ENCODE assay signal across 33 cellular contexts in genomic region chr7:99238558-99239341, GRCh38. TPM values are rescaled to one million over a fixed set of nuclear protein-coding genes. Genes with fewer than 3 reads are reported as not detected.
DNase-seq lines count a peak whose midpoint lies in the region; ATAC-seq, FAIRE-seq and TF ChIP-seq lines count a peak whose summit lies in the region.
"Had no signal": no experiment of that assay in that cellular context is flagged by ENCODE, and none has a peak within 500 bp of the region (broad histone marks: within the 10 kb centered on the region; RNA-seq: fewer than 3 reads in every experiment).

No MANE protein-coding gene starts in this region.

- TF ChIP-seq CTCF in HepG2 (CRISPR knock-in tag; IDR thresholded peaks at IDR 0.05), result peak; percentile 51
- TF ChIP-seq CTCF in right lobe of liver (IDR thresholded peaks at IDR 0.05), result no peak
- TF ChIP-seq CTCF in K562 (IDR thresholded peaks at IDR 0.05 in 2 of 3, conservative IDR thresholded peaks at IDR 0.05 in 1 of 3; ENCODE audit: insufficient read depth in 2 of 3, low read depth in 1 of 3, low read length in 3 of 3), result peak in 1 of 3 experiments; percentile 13; a peak in 1 of 6 replicates
- TF ChIP-seq CTCF in H1 (IDR thresholded peaks at IDR 0.05; ENCODE audit: control extremely low read depth in 1 of 3, insufficient read depth in 1 of 3, low read depth in 1 of 3, low read length in 3 of 3), result no peak
- TF ChIP-seq CTCF in kidney (IDR thresholded peaks at IDR 0.05; ENCODE audit: borderline replicate concordance, extremely low read depth, insufficient read depth), result no peak

- CTCF ChIA-PET in HepG2 (lab: Yijun Ruan, JAX; ENCODE audit: low intra/inter-chr PET ratio, low total read pairs) (no interaction called here), K562 (lab: Yijun Ruan, JAX; ENCODE audit: low intra/inter-chr PET ratio) (no interaction called here), H1 (lab: Charles Lee; ENCODE audit: partially characterized antibody) (interaction anchor here (0.8 to 1.1 kb wide), 3 partner anchors 32 to 203 kb away, joined by 3 to 4 read pairs (median 3); no protein-coding TSS in a partner anchor)

- H3K36me3 ChIP-seq in HepG2 (replicated peaks in 1 of 2; ENCODE audit: control insufficient read depth in 1 of 2, insufficient read depth in 2 of 2, low read length in 2 of 2), result no peaks in the 10 kb centered on the region
- H3K36me3 ChIP-seq in right lobe of liver, result no peaks in the 10 kb centered on the region
- no peaks in the 10 kb centered on the region for H3K36me3 ChIP-seq in K562 (ENCODE audit: control insufficient read depth, insufficient read depth, low read length)
- no peaks in the 10 kb centered on the region for H3K36me3 ChIP-seq in H1 (ENCODE audit: control insufficient read depth in 2 of 4, insufficient read depth in 4 of 4, low read length in 3 of 4)
- H3K36me3 ChIP-seq in kidney (ENCODE audit: control insufficient read depth in 1 of 2, insufficient read depth in 2 of 2, low read length in 2 of 2), result no peaks in the 10 kb centered on the region
- H3K36me3 ChIP-seq: BE2C, BLaER1 had no signal

- ATAC-seq in HepG2 (peak; percentile 59), right lobe of liver (no peak), K562 (no peak), HG03457 (IDR thresholded peaks at IDR 0.05; ENCODE audit: unreplicated experiment) (no peak)
- ATAC-seq: GM12878 had no signal

- no peak for TF ChIP-seq EP300 in HepG2 (IDR thresholded peaks at IDR 0.05; ENCODE audit: low read depth in 2 of 2, low read length in 2 of 2)
- no peak for TF ChIP-seq EP300 in HepG2 (CRISPR knock-in tag; IDR thresholded peaks at IDR 0.05; ENCODE audit: borderline replicate concordance)
- no peak for TF ChIP-seq EP300 in K562 (IDR thresholded peaks at IDR 0.05; ENCODE audit: low read length)
- TF ChIP-seq EP300 in H1 (IDR thresholded peaks at IDR 0.05; ENCODE audit: borderline replicate concordance in 1 of 2, low read depth in 2 of 2, low read length in 2 of 2), result no peak

- no peak for TF ChIP-seq POLR2A in HepG2 (IDR thresholded peaks at IDR 0.05; ENCODE audit: insufficient read depth in 1 of 2, low read depth in 2 of 2, low read length in 2 of 2)
- no peak for TF ChIP-seq POLR2A in right lobe of liver (IDR thresholded peaks at IDR 0.05)
- no peak for TF ChIP-seq POLR2A in K562 (conservative IDR thresholded peaks at IDR 0.05)
- TF ChIP-seq POLR2A in H1 (IDR thresholded peaks at IDR 0.05; ENCODE audit: control extremely low read depth in 1 of 2, low read depth in 2 of 2, low read length in 2 of 2), result no peak

- FAIRE-seq in HepG2 (lab: Jason Lieb, UNC) (no peak), K562 (lab: Jason Lieb, UNC) (no peak), H1 (lab: Jason Lieb, UNC) (no peak), kidney (lab: Jason Lieb, UNC) (no peak)
- FAIRE-seq: GM12878, GM12892, GM18507 had no signal

- no peak overlapping the region for H2AK5ac ChIP-seq in H1 (ENCODE audit: low read depth, low read length)

- no peak overlapping the region for H2AFZ ChIP-seq in HepG2 (ENCODE audit: low read length)
- H2AFZ ChIP-seq in K562 (ENCODE audit: low read depth, low read length), result no peak overlapping the region
- H2AFZ ChIP-seq in H1 (ENCODE audit: low read length), result no peak overlapping the region

- no peak overlapping the region for H3K14ac ChIP-seq in H1 (ENCODE audit: insufficient read length)

- no peak overlapping the region for H2BK15ac ChIP-seq in H1 (ENCODE audit: low read length)

- H3K9me3 ChIP-seq in HepG2 (ENCODE audit: low read length), result no peaks in the 10 kb centered on the region
- H3K9me3 ChIP-seq in right lobe of liver, result no peaks in the 10 kb centered on the region
- H3K9me3 ChIP-seq in K562 (replicated peaks; ENCODE audit: control insufficient read depth, insufficient read depth, low read depth, low read length), result no peaks in the 10 kb centered on the region
- H3K9me3 ChIP-seq in H1 (ENCODE audit: insufficient read depth in 2 of 2, low read depth in 1 of 2, low read length in 1 of 2), result peaks cover 5 to 6% of the 10 kb centered on the region in 2 experiments; a peak in 2 of 4 replicates
- H3K9me3 ChIP-seq in kidney (ENCODE audit: control insufficient read depth in 1 of 2, low read length in 2 of 2), result peaks cover 0 to 3% of the 10 kb centered on the region in 2 donors
- H3K9me3 ChIP-seq: BE2C had no signal

- H2BK20ac ChIP-seq in H1 (ENCODE audit: low read length), result no peak overlapping the region

- DNase-seq in HepG2 (ENCODE audit: low spot score) (no peak), right lobe of liver (no peak), K562 (ENCODE audit: extremely low read depth in 1 of 4, low spot score in 3 of 4) (no peak), H1 (ENCODE audit: low read depth in 1 of 2, low spot score in 2 of 2) (no peak), kidney (peak; percentile 40), NCI-H510A (lab: John Stamatoyannopoulos, UW) (no peak)
- DNase-seq in stimulated activated CD4-positive, alpha-beta T cell treated with anti-CD3 and anti-CD28 coated beads, Interleukin-1b, Interleukin-23, amount 100 ng/mL, for 48 hours, result no peak
- DNase-seq: ACHN; BE2C; C1 segment of cervical spinal cord; CD4-positive, alpha-beta memory T cell; CD4-positive, CD25-positive, alpha-beta regulatory T cell; CD8-positive, alpha-beta memory T cell; COR-L47; DMS 273 treated with DMSO at 0.1 percent for 48 hours; DMS153; DMS53; DMS79; DND-41; EL; GDM1 had no signal

- peaks cover 9% of the 10 kb centered on the region for H3K4me1 ChIP-seq in HepG2 (ENCODE audit: insufficient read depth, low read length)
- no peaks in the 10 kb centered on the region for H3K4me1 ChIP-seq in right lobe of liver
- H3K4me1 ChIP-seq in K562 (replicated peaks in 1 of 2; ENCODE audit: control insufficient read depth in 2 of 2, insufficient read depth in 2 of 2, low read length in 2 of 2), result no peaks in the 10 kb centered on the region; a peak in 2 of 5 replicates
- H3K4me1 ChIP-seq in H1 (replicated peaks in 1 of 4; ENCODE audit: control insufficient read depth in 3 of 4, insufficient read depth in 4 of 4, low read length in 3 of 4), result no peaks in the 10 kb centered on the region
- no peaks in the 10 kb centered on the region for H3K4me1 ChIP-seq in kidney (ENCODE audit: control insufficient read depth in 1 of 2, insufficient read depth in 1 of 2, low read depth in 1 of 2, low read length in 2 of 2)
- H3K4me1 ChIP-seq: BE2C had no signal

- TF ChIP-seq RAD21 in HepG2 (CRISPR knock-in tag; IDR thresholded peaks at IDR 0.05), result no peak
- no peak for TF ChIP-seq RAD21 in K562 (CRISPR knock-in tag; conservative IDR thresholded peaks at IDR 0.05 in 1 of 2, IDR thresholded peaks at IDR 0.05 in 1 of 2)
- TF ChIP-seq RAD21 in H1 (IDR thresholded peaks at IDR 0.05 in 1 of 2, conservative IDR thresholded peaks at IDR 0.05 in 1 of 2; ENCODE audit: low read depth in 2 of 2, low read length in 2 of 2), result no peak

- no TSS peak for BruUV-seq in HepG2 (replicated peaks; lab: Mats Ljungman, UMichigan)
- BruUV-seq in K562 (replicated peaks; lab: Mats Ljungman, UMichigan), result no TSS peak

- no peak overlapping the region for H3K56ac ChIP-seq in H1 (replicated peaks; ENCODE audit: insufficient read length, low read depth, low read length)

- H3K27ac ChIP-seq in HepG2 (ENCODE audit: extremely low read length, insufficient read depth, low read length) (no peak overlapping the region), right lobe of liver (no peak overlapping the region), K562 (ENCODE audit: extremely low read depth, low read depth, low read length) (no peak overlapping the region), H1 (ENCODE audit: low read depth, low read length) (no peak overlapping the region), kidney (ENCODE audit: low read depth in 2 of 2, low read length in 2 of 2) (no peak overlapping the region)
- H3K27ac ChIP-seq: 22Rv1, BLaER1 had no signal

- H4K91ac ChIP-seq in H1 (replicated peaks; ENCODE audit: insufficient read length, low read length), result no peak overlapping the region

- H3K79me1 ChIP-seq in H1 (ENCODE audit: low read depth, low read length), result no peaks in the 10 kb centered on the region

- no peak overlapping the region for H2BK12ac ChIP-seq in H1 (ENCODE audit: low read depth, low read length)

- no peak overlapping the region for H3K4ac ChIP-seq in H1 (replicated peaks; ENCODE audit: insufficient read length, low read depth, low read length)

- H3K4me2 ChIP-seq in HepG2 (ENCODE audit: low read depth, low read length), result no peak overlapping the region
- H3K4me2 ChIP-seq in K562 (ENCODE audit: insufficient read depth, low read length), result no peak overlapping the region
- no peak overlapping the region for H3K4me2 ChIP-seq in H1 (ENCODE audit: insufficient read depth in 1 of 2, low read depth in 2 of 2, low read length in 2 of 2)
- H3K4me2 ChIP-seq: BLaER1 had no signal

- intact Hi-C loops in HepG2 (cut with micrococcal nuclease; ENCODE audit: unreplicated experiment) (no loop called here), right lobe of liver (cut with DNase I) (no loop called here), K562 (cut with micrococcal nuclease) (no loop called here), kidney (cut with DNase I) (no loop called here)

- peaks cover 0 to 11% of the 10 kb centered on the region in 2 experiments; a peak in 1 of 5 replicates for H3K27me3 ChIP-seq in HepG2 (ENCODE audit: control insufficient read depth in 1 of 2, insufficient read depth in 2 of 2, low read length in 2 of 2)
- no peaks in the 10 kb centered on the region for H3K27me3 ChIP-seq in right lobe of liver
- peaks cover 13 to 35% of the 10 kb centered on the region in 2 experiments; a peak in 4 of 5 replicates for H3K27me3 ChIP-seq in K562 (ENCODE audit: control insufficient read depth in 2 of 2, insufficient read depth in 2 of 2, low read length in 2 of 2)
- H3K27me3 ChIP-seq in H1 (replicated peaks in 1 of 4; ENCODE audit: control insufficient read depth in 3 of 4, extremely low read depth in 1 of 4, insufficient read depth in 3 of 4, low read length in 3 of 4), result no peaks in the 10 kb centered on the region
- H3K27me3 ChIP-seq: BE2C, BLaER1 had no signal

- no peak overlapping the region for H2BK120ac ChIP-seq in H1 (replicated peaks; ENCODE audit: low read depth, low read length)

- no peaks in the 10 kb centered on the region for H4K20me1 ChIP-seq in HepG2 (ENCODE audit: insufficient read depth, low read length)
- no peaks in the 10 kb centered on the region for H4K20me1 ChIP-seq in K562 (replicated peaks; ENCODE audit: control insufficient read depth, insufficient read depth, low read length)
- H4K20me1 ChIP-seq in H1 (replicated peaks in 1 of 2; ENCODE audit: control insufficient read depth in 1 of 2, insufficient read depth in 2 of 2, low read length in 2 of 2), result peaks cover 0 to 2% of the 10 kb centered on the region in 2 experiments
- H4K20me1 ChIP-seq: BLaER1 had no signal

- no peak overlapping the region for H3K18ac ChIP-seq in H1 (ENCODE audit: extremely low read depth, low read length)

- in situ Hi-C loops in HepG2 (cut with HindIII; ENCODE audit: extremely low pct_ligation_motif_present, low pct_unique_long_range_greater_than_20kb), result no loop called here
- in situ Hi-C loops in K562 (cut with MboI), result no loop called here

- 27% methylated on average over 10 of the region's 15 CpGs for WGBS in HepG2 (ENCODE audit: low lambda C conversion rate)
- WGBS in right lobe of liver (ENCODE audit: insufficient coverage, low coverage, low lambda C conversion rate, missing lambda C conversion rate), result 66% methylated on average over 7 of the region's 15 CpGs
- WGBS in K562 (ENCODE audit: insufficient coverage, low coverage, missing lambda C conversion rate), result 3% methylated on average over 15 of the region's 15 CpGs
- WGBS in H1 (ENCODE audit: extremely low coverage in 1 of 2, insufficient coverage in 1 of 2, insufficient read length in 1 of 2, insufficient replicate concordance in 2 of 2, low coverage in 1 of 2, low lambda C conversion rate in 2 of 2, missing lambda C conversion rate in 1 of 2), 2 experiments, result 81% methylated on average over 15 of the region's 15 CpGs; no CpG with 5 or more reads in 1 of the 2 experiments

- H4K5ac ChIP-seq in H1 (ENCODE audit: insufficient read length, low read depth, low read length), result no peak overlapping the region

- H3K9ac ChIP-seq in HepG2 (ENCODE audit: insufficient read depth, low read depth, low read length) (no peak overlapping the region), K562 (ENCODE audit: insufficient read depth in 1 of 2, low read depth in 2 of 2, low read length in 2 of 2) (no peak overlapping the region), H1 (replicated peaks in 1 of 4; ENCODE audit: extremely low read depth in 1 of 4, low read depth in 3 of 4, low read length in 3 of 4) (no peak overlapping the region), kidney (ENCODE audit: low read length in 2 of 2) (no peak overlapping the region)
- H3K9ac ChIP-seq: BLaER1 had no signal

- POLR2A ChIA-PET in HepG2 (lab: Yijun Ruan, JAX) (no interaction called here), K562 (lab: Yijun Ruan, JAX) (interaction anchor here (0.7 kb wide), 1 partner anchor 567 kb away, joined by 3 read pairs; no protein-coding TSS in a partner anchor), H1 (lab: Charles Lee; ENCODE audit: partially characterized antibody) (interaction anchor here (0.6 to 1.2 kb wide), 3 partner anchors 10 to 87 kb away, joined by 3 read pairs; partner anchors contain the start of gene ARPC1A)

- H3K79me2 ChIP-seq in HepG2 (ENCODE audit: insufficient read depth, low read length) (no peaks in the 10 kb centered on the region), K562 (ENCODE audit: control insufficient read depth, insufficient read depth, low read length) (no peaks in the 10 kb centered on the region), H1 (ENCODE audit: control insufficient read depth in 1 of 2, insufficient read depth in 2 of 2, low read length in 2 of 2) (no peaks in the 10 kb centered on the region)

- H3K4me3 ChIP-seq in HepG2 (replicated peaks in 1 of 3; ENCODE audit: insufficient read depth in 1 of 3, low read depth in 2 of 3, low read length in 3 of 3) (no peak overlapping the region), right lobe of liver (no peak overlapping the region), K562 (no peak overlapping the region), H1 (ENCODE audit: extremely low read depth in 1 of 4, insufficient read depth in 2 of 4, low read depth in 3 of 4, low read length in 4 of 4) (no peak overlapping the region), kidney (ENCODE audit: low read length in 2 of 2) (no peak overlapping the region)
- H3K4me3 ChIP-seq: BLaER1, GM12878 had no signal

- no peaks in the 10 kb centered on the region for H3K9me1 ChIP-seq in K562 (ENCODE audit: control insufficient read depth, insufficient read depth, low read length)

- H3K23ac ChIP-seq in H1 (ENCODE audit: insufficient read length), result no peak overlapping the region

- H2BK5ac ChIP-seq in H1 (ENCODE audit: low read depth, low read length), result no peak overlapping the region

- H3K23me2 ChIP-seq in H1 (ENCODE audit: low read depth, low read length), result peaks cover 3% of the 10 kb centered on the region; the same call in 1 of the 2 replicates

- H4K8ac ChIP-seq in H1 (ENCODE audit: extremely low read depth, insufficient read depth, low read length), result peak overlapping the region; percentile 40; the same call in 1 of the 2 replicates

RNA-seq across cellular contexts. Expression of gene KPNA7, which starts 30.8 kb away (rescaled TPM):
- total RNA-seq in HepG2 (2016; rRNA removed; fragmentation: Illumina TruSeq; extraction: Trizol) (0.09 TPM in 1 of 2 replicates, not detected in the other), right lobe of liver (under 1 TPM in 4 of 6 experiments, not detected in 2; 0.18 to 0.44 (median 0.35) TPM), K562 (2014; rRNA removed) (not detected in 2 replicates), K562 (2014; rRNA removed; fragmentation: Illumina TruSeq; extraction: Trizol) (not detected in 2 replicates), K562 (2015; rRNA removed; fragmentation: Illumina TruSeq; extraction: Trizol) (not detected in 2 replicates), K562 (2021) (not detected in 2 replicates), kidney (not detected)
- not detected in 2 replicates for total RNA-seq in HepG2 (2016; cell fraction: cytosol; rRNA removed; fragmentation: Illumina TruSeq; extraction: Trizol; ENCODE audit: low read depth)
- total RNA-seq in HepG2 (2016; cell fraction: insoluble cytoplasmic fraction; rRNA removed; fragmentation: Illumina TruSeq; extraction: Trizol), result 0.15 TPM in 1 of 2 replicates, not detected in the other
- total RNA-seq in HepG2 (2016; cell fraction: membrane; rRNA removed; fragmentation: Illumina TruSeq; extraction: Trizol), result 0.12 TPM in 1 of 2 replicates, not detected in the other
- not detected in 2 replicates for total RNA-seq in HepG2 (2016; cell fraction: nucleus; rRNA removed; fragmentation: Illumina TruSeq; extraction: Trizol)
- polyA plus RNA-seq in HepG2 (2011; rRNA removed) (0.36 and 0.55 TPM in 2 replicates), K562 (2011; rRNA removed) (not detected in 2 replicates), K562 (2014; fragmentation: Illumina TruSeq; extraction: Trizol) (not detected in 2 replicates), K562 (2014; fragmentation: Nextera tagmentation; extraction: Ambion mirVana) (not detected), K562 (2014; rRNA removed) (not detected in 2 replicates), H1 (2011; rRNA removed) (not detected in 2 replicates), kidney (ENCODE audit: insufficient read depth, low read depth, low replicate concordance) (not detected)
- polyA plus RNA-seq in HepG2 (2011; cell fraction: cytosol; rRNA removed), result 0.25 and 0.40 TPM in 2 replicates
- polyA plus RNA-seq in HepG2 (2011; cell fraction: nucleus; rRNA removed), result 0.32 and 0.42 TPM in 2 replicates
- 0.38 TPM in 1 of 2 replicates, not detected in the other for polyA plus RNA-seq in HepG2 (2012)
- polyA plus RNA-seq in HepG2 (2016; cell fraction: cytosol; fragmentation: Illumina TruSeq; extraction: Trizol; ENCODE audit: low read depth), result 0.08 and 0.12 TPM in 2 replicates
- polyA plus RNA-seq in HepG2 (2016; cell fraction: insoluble cytoplasmic fraction; fragmentation: Illumina TruSeq; extraction: Trizol; ENCODE audit: low read depth), result 0.31 TPM in 1 of 2 replicates, not detected in the other
- 0.10 and 0.12 TPM in 2 replicates for polyA plus RNA-seq in HepG2 (2016; cell fraction: membrane; fragmentation: Illumina TruSeq; extraction: Trizol; ENCODE audit: low read depth)
- not detected in 2 replicates for polyA plus RNA-seq in HepG2 (2016; cell fraction: nucleus; fragmentation: Illumina TruSeq; extraction: Trizol; ENCODE audit: insufficient read depth, low read depth)
- polyA minus RNA-seq in HepG2 (2011; rRNA and poly(A)+ RNA removed; ENCODE audit: low replicate concordance), result 0.42 and 0.82 TPM in 2 replicates
- 0.35 TPM in 1 of 2 replicates, not detected in the other for polyA minus RNA-seq in HepG2 (2011; cell fraction: cytosol; rRNA and poly(A)+ RNA removed)
- 0.62 and 0.64 TPM in 2 replicates for polyA minus RNA-seq in HepG2 (2011; cell fraction: nucleus; rRNA and poly(A)+ RNA removed)
- not detected in 2 replicates for total RNA-seq in K562 (2011; cell fraction: chromatin; rRNA removed; ENCODE audit: low replicate concordance)
- not detected in 2 replicates for total RNA-seq in K562 (2011; cell fraction: nucleolus; rRNA removed)
- not detected in 2 replicates for total RNA-seq in K562 (2011; cell fraction: nucleoplasm; rRNA removed)
- 0.07 TPM in 1 of 2 replicates, not detected in the other for polyA plus RNA-seq in K562 (2011; cell fraction: cytosol; rRNA removed)
- polyA plus RNA-seq in K562 (2011; cell fraction: nucleus; rRNA removed), result not detected in 2 replicates
- polyA plus RNA-seq in K562 (2012), result not detected in 2 replicates
- not detected in 2 replicates for polyA minus RNA-seq in K562 (2011; rRNA and poly(A)+ RNA removed)
- not detected in 2 replicates for polyA minus RNA-seq in K562 (2011; cell fraction: cytosol; rRNA and poly(A)+ RNA removed)
- polyA minus RNA-seq in K562 (2011; cell fraction: nucleus; rRNA and poly(A)+ RNA removed), result not detected in 2 replicates
- total RNA-seq in H1 (2021; fragmentation: NEBNext Ultra II Directional; extraction: Animal tissue kit (Norgen Biotek cat#: 25700)), result not detected in 2 replicates
- polyA plus RNA-seq in H1 (2011; cell fraction: cytosol; rRNA removed), result not detected
- polyA plus RNA-seq in H1 (2011; cell fraction: nucleus; rRNA removed), result not detected
- not detected in 4 replicates for polyA plus RNA-seq in H1 (2012, experiment 1 of 2)
- polyA plus RNA-seq in H1 (2012, experiment 2 of 2), result not detected
- not detected for polyA plus RNA-seq in H1 (2013, experiment 1 of 2)
- not detected for polyA plus RNA-seq in H1 (2013, experiment 2 of 2)
- polyA minus RNA-seq in H1 (2011; rRNA and poly(A)+ RNA removed), result 0.41 TPM in 1 of 2 replicates, not detected in the other
- not detected for polyA minus RNA-seq in H1 (2011; cell fraction: cytosol; rRNA and poly(A)+ RNA removed)
- not detected for polyA minus RNA-seq in H1 (2011; cell fraction: nucleus; rRNA and poly(A)+ RNA removed)
- total RNA-seq: A172; A673; CD4-positive, alpha-beta memory T cell; CD4-positive, CD25-positive, alpha-beta regulatory T cell; CD8-positive, alpha-beta memory T cell; Daoy; G401; GM12878 had no signal
- polyA plus RNA-seq: AG04450; CD14-positive monocyte; CD4-positive, alpha-beta memory T cell; CD4-positive, CD25-positive, alpha-beta regulatory T cell; CD8-positive, alpha-beta memory T cell had no signal

RNA-seq across cellular contexts. Expression of gene MYH16, which starts 33.9 kb away (rescaled TPM):
- total RNA-seq in HepG2 (2016; rRNA removed; fragmentation: Illumina TruSeq; extraction: Trizol) (0.15 and 0.20 TPM in 2 replicates), right lobe of liver (not detected), K562 (2014; rRNA removed) (not detected in 2 replicates), K562 (2014; rRNA removed; fragmentation: Illumina TruSeq; extraction: Trizol) (not detected in 2 replicates), K562 (2015; rRNA removed; fragmentation: Illumina TruSeq; extraction: Trizol) (not detected in 2 replicates), K562 (2021) (not detected in 2 replicates), kidney (not detected)
- total RNA-seq in HepG2 (2016; cell fraction: cytosol; rRNA removed; fragmentation: Illumina TruSeq; extraction: Trizol; ENCODE audit: low read depth), result not detected in 2 replicates
- total RNA-seq in HepG2 (2016; cell fraction: insoluble cytoplasmic fraction; rRNA removed; fragmentation: Illumina TruSeq; extraction: Trizol), result 0.15 and 0.37 TPM in 2 replicates
- 0.15 TPM in 1 of 2 replicates, not detected in the other for total RNA-seq in HepG2 (2016; cell fraction: membrane; rRNA removed; fragmentation: Illumina TruSeq; extraction: Trizol)
- 0.13 TPM in 1 of 2 replicates, not detected in the other for total RNA-seq in HepG2 (2016; cell fraction: nucleus; rRNA removed; fragmentation: Illumina TruSeq; extraction: Trizol)
- polyA plus RNA-seq in HepG2 (2011; rRNA removed) (0.05 and 0.25 TPM in 2 replicates), K562 (2011; rRNA removed) (not detected in 2 replicates), K562 (2014; fragmentation: Illumina TruSeq; extraction: Trizol) (not detected in 2 replicates), K562 (2014; fragmentation: Nextera tagmentation; extraction: Ambion mirVana) (not detected), K562 (2014; rRNA removed) (0.09 and 0.23 TPM in 2 replicates), H1 (2011; rRNA removed) (not detected in 2 replicates), kidney (ENCODE audit: insufficient read depth, low read depth, low replicate concordance) (not detected)
- polyA plus RNA-seq in HepG2 (2011; cell fraction: cytosol; rRNA removed), result 0.06 and 0.11 TPM in 2 replicates
- polyA plus RNA-seq in HepG2 (2011; cell fraction: nucleus; rRNA removed), result 0.05 and 0.08 TPM in 2 replicates
- polyA plus RNA-seq in HepG2 (2012), result 0.05 TPM in 1 of 2 replicates, not detected in the other
- 0.11 and 0.15 TPM in 2 replicates for polyA plus RNA-seq in HepG2 (2016; cell fraction: cytosol; fragmentation: Illumina TruSeq; extraction: Trizol; ENCODE audit: low read depth)
- 0.11 and 0.27 TPM in 2 replicates for polyA plus RNA-seq in HepG2 (2016; cell fraction: insoluble cytoplasmic fraction; fragmentation: Illumina TruSeq; extraction: Trizol; ENCODE audit: low read depth)
- 0.10 TPM in 1 of 2 replicates, not detected in the other for polyA plus RNA-seq in HepG2 (2016; cell fraction: membrane; fragmentation: Illumina TruSeq; extraction: Trizol; ENCODE audit: low read depth)
- not detected in 2 replicates for polyA plus RNA-seq in HepG2 (2016; cell fraction: nucleus; fragmentation: Illumina TruSeq; extraction: Trizol; ENCODE audit: insufficient read depth, low read depth)
- polyA minus RNA-seq in HepG2 (2011; rRNA and poly(A)+ RNA removed; ENCODE audit: low replicate concordance), result not detected in 2 replicates
- polyA minus RNA-seq in HepG2 (2011; cell fraction: cytosol; rRNA and poly(A)+ RNA removed), result not detected in 2 replicates
- not detected in 2 replicates for polyA minus RNA-seq in HepG2 (2011; cell fraction: nucleus; rRNA and poly(A)+ RNA removed)
- not detected in 2 replicates for total RNA-seq in K562 (2011; cell fraction: chromatin; rRNA removed; ENCODE audit: low replicate concordance)
- total RNA-seq in K562 (2011; cell fraction: nucleolus; rRNA removed), result not detected in 2 replicates
- not detected in 2 replicates for total RNA-seq in K562 (2011; cell fraction: nucleoplasm; rRNA removed)
- 0.01 TPM in 1 of 2 replicates, not detected in the other for polyA plus RNA-seq in K562 (2011; cell fraction: cytosol; rRNA removed)
- polyA plus RNA-seq in K562 (2011; cell fraction: nucleus; rRNA removed), result 0.27 TPM in 1 of 2 replicates, not detected in the other
- 0.12 TPM in 1 of 2 replicates, not detected in the other for polyA plus RNA-seq in K562 (2012)
- polyA minus RNA-seq in K562 (2011; rRNA and poly(A)+ RNA removed), result not detected in 2 replicates
- not detected in 2 replicates for polyA minus RNA-seq in K562 (2011; cell fraction: cytosol; rRNA and poly(A)+ RNA removed)
- polyA minus RNA-seq in K562 (2011; cell fraction: nucleus; rRNA and poly(A)+ RNA removed), result not detected in 2 replicates
- total RNA-seq in H1 (2021; fragmentation: NEBNext Ultra II Directional; extraction: Animal tissue kit (Norgen Biotek cat#: 25700)), result not detected in 2 replicates
- polyA plus RNA-seq in H1 (2011; cell fraction: cytosol; rRNA removed), result not detected
- polyA plus RNA-seq in H1 (2011; cell fraction: nucleus; rRNA removed), result not detected
- polyA plus RNA-seq in H1 (2012, experiment 1 of 2), result not detected in 4 replicates
- not detected for polyA plus RNA-seq in H1 (2012, experiment 2 of 2)
- not detected for polyA plus RNA-seq in H1 (2013, experiment 1 of 2)
- not detected for polyA plus RNA-seq in H1 (2013, experiment 2 of 2)
- polyA minus RNA-seq in H1 (2011; rRNA and poly(A)+ RNA removed), result not detected in 2 replicates
- not detected for polyA minus RNA-seq in H1 (2011; cell fraction: cytosol; rRNA and poly(A)+ RNA removed)
- not detected for polyA minus RNA-seq in H1 (2011; cell fraction: nucleus; rRNA and poly(A)+ RNA removed)
- total RNA-seq: A673; CD4-positive, alpha-beta memory T cell; CD4-positive, CD25-positive, alpha-beta regulatory T cell; CD8-positive, alpha-beta memory T cell; G401 had no signal
- polyA plus RNA-seq: AG04450; CD14-positive monocyte; CD4-positive, alpha-beta memory T cell; CD4-positive, CD25-positive, alpha-beta regulatory T cell; CD8-positive, alpha-beta memory T cell had no signal

Comparison
In these comparisons a context has a peak if more than half of its experiments do, and no peak if none do; other contexts are left out.
1. Of the 241 proteins assayed by ChIP-seq in both HepG2 and K562: peak only in HepG2: SMC3 and STAG1; only in K562: ZFP36; in both: none; in neither: 237; mixed calls (peak in some experiments, not most) for 1.